ENCODE assay signal across 2 cellular contexts in the genomic region with DNA sequence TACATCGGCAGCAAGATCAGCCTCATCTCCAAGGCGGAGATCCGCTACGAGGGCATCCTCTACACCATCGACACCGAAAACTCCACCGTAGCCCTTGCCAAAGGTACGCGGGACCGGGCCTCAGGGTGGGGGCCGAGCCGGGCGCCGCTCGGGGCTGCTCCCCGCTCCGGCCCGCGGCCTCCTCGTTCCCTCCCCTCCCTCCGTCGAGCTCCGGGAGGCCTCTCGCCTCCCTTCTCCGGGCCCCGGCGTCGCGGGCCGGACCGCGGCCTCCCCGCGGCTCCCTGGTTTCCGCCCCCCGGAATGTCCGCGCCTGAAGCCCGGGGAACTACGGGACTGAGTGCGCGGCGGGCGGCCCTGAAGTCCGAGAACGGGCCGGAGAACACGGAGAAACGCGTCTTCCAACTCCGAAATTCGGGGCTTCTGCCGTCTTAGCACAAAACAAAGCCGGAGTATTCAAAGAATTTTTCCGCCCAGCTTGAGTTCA.
TF ChIP-seq lines count a peak whose summit lies in the region.

No MANE protein-coding gene starts in this region.

TF ChIP-seq in HEK293, 187 proteins besides CTCF, POLR2A, EP300 and RAD21 (continued from another document and continues in another):
- TF ChIP-seq, protein P1, sequence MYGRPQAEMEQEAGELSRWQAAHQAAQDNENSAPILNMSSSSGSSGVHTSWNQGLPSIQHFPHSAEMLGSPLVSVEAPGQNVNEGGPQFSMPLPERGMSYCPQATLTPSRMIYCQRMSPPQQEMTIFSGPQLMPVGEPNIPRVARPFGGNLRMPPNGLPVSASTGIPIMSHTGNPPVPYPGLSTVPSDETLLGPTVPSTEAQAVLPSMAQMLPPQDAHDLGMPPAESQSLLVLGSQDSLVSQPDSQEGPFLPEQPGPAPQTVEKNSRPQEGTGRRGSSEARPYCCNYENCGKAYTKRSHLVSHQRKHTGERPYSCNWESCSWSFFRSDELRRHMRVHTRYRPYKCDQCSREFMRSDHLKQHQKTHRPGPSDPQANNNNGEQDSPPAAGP (tag by site-specific recombination; IDR thresholded peaks at IDR 0.05), result peak; percentile 30
- peak; percentile 10; the same call in 1 of the 2 replicates for TF ChIP-seq ZNF341 (tag by site-specific recombination; IDR thresholded peaks at IDR 0.05; ENCODE audit: low read depth)
- 0 out of 2 replicates have a peak, but pooled peaks have one; percentile 22 for TF ChIP-seq ZNF792 (tag by site-specific recombination; IDR thresholded peaks at IDR 0.05)
- TF ChIP-seq ZSCAN30 (tag by site-specific recombination; IDR thresholded peaks at IDR 0.05), result peak; percentile 92
- TF ChIP-seq ZNF600 (tag by site-specific recombination; IDR thresholded peaks at IDR 0.05), result peak; percentile 17
- peak; percentile 74; the same call in 1 of the 2 replicates for TF ChIP-seq ZBTB8A (tag by site-specific recombination; IDR thresholded peaks at IDR 0.05)
- TF ChIP-seq ZNF266 (tag by site-specific recombination; IDR thresholded peaks at IDR 0.05; ENCODE audit: low read depth), result 0 out of 2 replicates have a peak, but pooled peaks have one; percentile 10
- peak; percentile 52; the same call in 1 of the 2 replicates for TF ChIP-seq ZNF837 (tag by site-specific recombination; IDR thresholded peaks at IDR 0.05)
- peak; percentile 95 for TF ChIP-seq GLIS2 (tag by site-specific recombination; IDR thresholded peaks at IDR 0.05)
- TF ChIP-seq ZNF777 (tag by site-specific recombination; IDR thresholded peaks at IDR 0.05; ENCODE audit: borderline replicate concordance), result no peak; the same call in 1 of the 2 replicates
- peak; percentile 62; the same call in 1 of the 2 replicates for TF ChIP-seq IKZF3 (tag by site-specific recombination; IDR thresholded peaks at IDR 0.05)
- TF ChIP-seq YY2 (tag by site-specific recombination; IDR thresholded peaks at IDR 0.05), result peak; percentile 81; the same call in 1 of the 2 replicates
- TF ChIP-seq ZNF610 (tag by site-specific recombination; IDR thresholded peaks at IDR 0.05; ENCODE audit: borderline replicate concordance), result peak; percentile 91
- 0 out of 2 replicates have a peak, but pooled peaks have one; percentile 3 for TF ChIP-seq ZNF404 (tag by site-specific recombination; IDR thresholded peaks at IDR 0.05)
- 0 out of 2 replicates have a peak, but pooled peaks have one; percentile 74 for TF ChIP-seq ZBTB1 (tag by site-specific recombination; IDR thresholded peaks at IDR 0.05)
- no peak for TF ChIP-seq SP2 (tag by site-specific recombination; IDR thresholded peaks at IDR 0.05)
- peak; percentile 56; the same call in 1 of the 2 replicates for TF ChIP-seq ZNF596 (tag by site-specific recombination; IDR thresholded peaks at IDR 0.05)
- TF ChIP-seq, protein P2, sequence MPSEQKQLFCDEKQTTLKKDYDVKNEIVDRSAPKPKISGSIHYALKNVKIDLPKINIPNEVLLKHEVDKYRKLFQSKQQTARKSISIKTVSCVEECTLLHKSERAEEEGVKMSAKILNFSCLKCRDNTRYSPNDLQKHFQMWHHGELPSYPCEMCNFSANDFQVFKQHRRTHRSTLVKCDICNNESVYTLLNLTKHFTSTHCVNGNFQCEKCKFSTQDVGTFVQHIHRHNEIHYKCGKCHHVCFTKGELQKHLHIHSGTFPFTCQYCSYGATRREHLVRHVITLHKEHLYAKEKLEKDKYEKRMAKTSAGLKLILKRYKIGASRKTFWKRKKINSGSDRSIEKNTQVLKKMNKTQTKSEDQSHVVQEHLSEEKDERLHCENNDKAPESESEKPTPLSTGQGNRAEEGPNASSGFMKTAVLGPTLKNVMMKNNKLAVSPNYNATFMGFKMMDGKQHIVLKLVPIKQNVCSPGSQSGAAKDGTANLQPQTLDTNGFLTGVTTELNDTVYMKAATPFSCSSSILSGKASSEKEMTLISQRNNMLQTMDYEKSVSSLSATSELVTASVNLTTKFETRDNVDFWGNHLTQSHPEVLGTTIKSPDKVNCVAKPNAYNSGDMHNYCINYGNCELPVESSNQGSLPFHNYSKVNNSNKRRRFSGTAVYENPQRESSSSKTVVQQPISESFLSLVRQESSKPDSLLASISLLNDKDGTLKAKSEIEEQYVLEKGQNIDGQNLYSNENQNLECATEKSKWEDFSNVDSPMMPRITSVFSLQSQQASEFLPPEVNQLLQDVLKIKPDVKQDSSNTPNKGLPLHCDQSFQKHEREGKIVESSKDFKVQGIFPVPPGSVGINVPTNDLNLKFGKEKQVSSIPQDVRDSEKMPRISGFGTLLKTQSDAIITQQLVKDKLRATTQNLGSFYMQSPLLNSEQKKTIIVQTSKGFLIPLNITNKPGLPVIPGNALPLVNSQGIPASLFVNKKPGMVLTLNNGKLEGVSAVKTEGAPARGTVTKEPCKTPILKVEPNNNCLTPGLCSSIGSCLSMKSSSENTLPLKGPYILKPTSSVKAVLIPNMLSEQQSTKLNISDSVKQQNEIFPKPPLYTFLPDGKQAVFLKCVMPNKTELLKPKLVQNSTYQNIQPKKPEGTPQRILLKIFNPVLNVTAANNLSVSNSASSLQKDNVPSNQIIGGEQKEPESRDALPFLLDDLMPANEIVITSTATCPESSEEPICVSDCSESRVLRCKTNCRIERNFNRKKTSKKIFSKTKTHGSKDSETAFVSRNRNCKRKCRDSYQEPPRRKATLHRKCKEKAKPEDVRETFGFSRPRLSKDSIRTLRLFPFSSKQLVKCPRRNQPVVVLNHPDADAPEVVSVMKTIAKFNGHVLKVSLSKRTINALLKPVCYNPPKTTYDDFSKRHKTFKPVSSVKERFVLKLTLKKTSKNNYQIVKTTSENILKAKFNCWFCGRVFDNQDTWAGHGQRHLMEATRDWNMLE (tag by site-specific recombination; conservative IDR thresholded peaks at IDR 0.05; ENCODE audit: low read depth), result no peak
- TF ChIP-seq, protein P3, sequence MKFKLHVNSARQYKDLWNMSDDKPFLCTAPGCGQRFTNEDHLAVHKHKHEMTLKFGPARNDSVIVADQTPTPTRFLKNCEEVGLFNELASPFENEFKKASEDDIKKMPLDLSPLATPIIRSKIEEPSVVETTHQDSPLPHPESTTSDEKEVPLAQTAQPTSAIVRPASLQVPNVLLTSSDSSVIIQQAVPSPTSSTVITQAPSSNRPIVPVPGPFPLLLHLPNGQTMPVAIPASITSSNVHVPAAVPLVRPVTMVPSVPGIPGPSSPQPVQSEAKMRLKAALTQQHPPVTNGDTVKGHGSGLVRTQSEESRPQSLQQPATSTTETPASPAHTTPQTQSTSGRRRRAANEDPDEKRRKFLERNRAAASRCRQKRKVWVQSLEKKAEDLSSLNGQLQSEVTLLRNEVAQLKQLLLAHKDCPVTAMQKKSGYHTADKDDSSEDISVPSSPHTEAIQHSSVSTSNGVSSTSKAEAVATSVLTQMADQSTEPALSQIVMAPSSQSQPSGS (tag by site-specific recombination; IDR thresholded peaks at IDR 0.05; ENCODE audit: low read depth), result no peak
- TF ChIP-seq ZNF76 (tag by site-specific recombination; IDR thresholded peaks at IDR 0.05; ENCODE audit: borderline replicate concordance, low read depth), result 0 out of 2 replicates have a peak, but pooled peaks have one; percentile 1
- 0 out of 2 replicates have a peak, but pooled peaks have one; percentile 9 for TF ChIP-seq ZNF629 (tag by site-specific recombination; IDR thresholded peaks at IDR 0.05)

TF ChIP-seq in HepG2, 621 proteins besides CTCF, POLR2A, EP300 and RAD21 (continued from another document and continues in another):
- TF ChIP-seq, protein P4, sequence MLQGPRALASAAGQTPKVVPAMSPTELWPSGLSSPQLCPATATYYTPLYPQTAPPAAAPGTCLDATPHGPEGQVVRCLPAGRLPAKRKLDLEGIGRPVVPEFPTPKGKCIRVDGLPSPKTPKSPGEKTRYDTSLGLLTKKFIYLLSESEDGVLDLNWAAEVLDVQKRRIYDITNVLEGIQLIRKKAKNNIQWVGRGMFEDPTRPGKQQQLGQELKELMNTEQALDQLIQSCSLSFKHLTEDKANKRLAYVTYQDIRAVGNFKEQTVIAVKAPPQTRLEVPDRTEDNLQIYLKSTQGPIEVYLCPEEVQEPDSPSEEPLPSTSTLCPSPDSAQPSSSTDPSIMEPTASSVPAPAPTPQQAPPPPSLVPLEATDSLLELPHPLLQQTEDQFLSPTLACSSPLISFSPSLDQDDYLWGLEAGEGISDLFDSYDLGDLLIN (CRISPR knock-in tag; IDR thresholded peaks at IDR 0.05; ENCODE audit: borderline replicate concordance), result no peak
- TF ChIP-seq GABPB1 (CRISPR knock-in tag; IDR thresholded peaks at IDR 0.05), result peak; percentile 27; the same call in 1 of the 2 replicates
- no peak for TF ChIP-seq ADNP (CRISPR knock-in tag; IDR thresholded peaks at IDR 0.05)
- TF ChIP-seq ATF1 (CRISPR knock-in tag; IDR thresholded peaks at IDR 0.05), result no peak
- TF ChIP-seq, protein P5, sequence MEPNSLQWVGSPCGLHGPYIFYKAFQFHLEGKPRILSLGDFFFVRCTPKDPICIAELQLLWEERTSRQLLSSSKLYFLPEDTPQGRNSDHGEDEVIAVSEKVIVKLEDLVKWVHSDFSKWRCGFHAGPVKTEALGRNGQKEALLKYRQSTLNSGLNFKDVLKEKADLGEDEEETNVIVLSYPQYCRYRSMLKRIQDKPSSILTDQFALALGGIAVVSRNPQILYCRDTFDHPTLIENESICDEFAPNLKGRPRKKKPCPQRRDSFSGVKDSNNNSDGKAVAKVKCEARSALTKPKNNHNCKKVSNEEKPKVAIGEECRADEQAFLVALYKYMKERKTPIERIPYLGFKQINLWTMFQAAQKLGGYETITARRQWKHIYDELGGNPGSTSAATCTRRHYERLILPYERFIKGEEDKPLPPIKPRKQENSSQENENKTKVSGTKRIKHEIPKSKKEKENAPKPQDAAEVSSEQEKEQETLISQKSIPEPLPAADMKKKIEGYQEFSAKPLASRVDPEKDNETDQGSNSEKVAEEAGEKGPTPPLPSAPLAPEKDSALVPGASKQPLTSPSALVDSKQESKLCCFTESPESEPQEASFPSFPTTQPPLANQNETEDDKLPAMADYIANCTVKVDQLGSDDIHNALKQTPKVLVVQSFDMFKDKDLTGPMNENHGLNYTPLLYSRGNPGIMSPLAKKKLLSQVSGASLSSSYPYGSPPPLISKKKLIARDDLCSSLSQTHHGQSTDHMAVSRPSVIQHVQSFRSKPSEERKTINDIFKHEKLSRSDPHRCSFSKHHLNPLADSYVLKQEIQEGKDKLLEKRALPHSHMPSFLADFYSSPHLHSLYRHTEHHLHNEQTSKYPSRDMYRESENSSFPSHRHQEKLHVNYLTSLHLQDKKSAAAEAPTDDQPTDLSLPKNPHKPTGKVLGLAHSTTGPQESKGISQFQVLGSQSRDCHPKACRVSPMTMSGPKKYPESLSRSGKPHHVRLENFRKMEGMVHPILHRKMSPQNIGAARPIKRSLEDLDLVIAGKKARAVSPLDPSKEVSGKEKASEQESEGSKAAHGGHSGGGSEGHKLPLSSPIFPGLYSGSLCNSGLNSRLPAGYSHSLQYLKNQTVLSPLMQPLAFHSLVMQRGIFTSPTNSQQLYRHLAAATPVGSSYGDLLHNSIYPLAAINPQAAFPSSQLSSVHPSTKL (CRISPR knock-in tag; IDR thresholded peaks at IDR 0.05), result no peak
- 0 out of 2 replicates have a peak, but pooled peaks have one; percentile 20 for TF ChIP-seq CAMTA2 (CRISPR knock-in tag; IDR thresholded peaks at IDR 0.05; ENCODE audit: borderline replicate concordance)
- no peak for TF ChIP-seq EEA1 (CRISPR knock-in tag; IDR thresholded peaks at IDR 0.05; ENCODE audit: borderline replicate concordance)
- peak; percentile 84 for TF ChIP-seq AGO2 (optimal IDR thresholded peaks at IDR 0.05; ENCODE audit: low read depth, low read length)
- TF ChIP-seq REL (CRISPR knock-in tag; conservative IDR thresholded peaks at IDR 0.05), result no peak
- peak; percentile 20; the same call in 1 of the 2 replicates for TF ChIP-seq ZNF138 (CRISPR knock-in tag; IDR thresholded peaks at IDR 0.05; ENCODE audit: low read depth)
- no peak for TF ChIP-seq GATAD2A (CRISPR knock-in tag; IDR thresholded peaks at IDR 0.05)
- no peak for TF ChIP-seq RCOR2 (CRISPR knock-in tag; IDR thresholded peaks at IDR 0.05)
- TF ChIP-seq ETV6 (CRISPR knock-in tag; conservative IDR thresholded peaks at IDR 0.05), result 0 out of 2 replicates have a peak, but pooled peaks have one; percentile 12
- no peak for TF ChIP-seq TCF12 (IDR thresholded peaks at IDR 0.05)
- peak; percentile 55; the same call in 1 of the 2 replicates for TF ChIP-seq TCF12 (CRISPR knock-in tag; IDR thresholded peaks at IDR 0.05)
- TF ChIP-seq ZFY (CRISPR knock-in tag; IDR thresholded peaks at IDR 0.05), result peak; percentile 11; the same call in 1 of the 2 replicates
- TF ChIP-seq, protein P6, sequence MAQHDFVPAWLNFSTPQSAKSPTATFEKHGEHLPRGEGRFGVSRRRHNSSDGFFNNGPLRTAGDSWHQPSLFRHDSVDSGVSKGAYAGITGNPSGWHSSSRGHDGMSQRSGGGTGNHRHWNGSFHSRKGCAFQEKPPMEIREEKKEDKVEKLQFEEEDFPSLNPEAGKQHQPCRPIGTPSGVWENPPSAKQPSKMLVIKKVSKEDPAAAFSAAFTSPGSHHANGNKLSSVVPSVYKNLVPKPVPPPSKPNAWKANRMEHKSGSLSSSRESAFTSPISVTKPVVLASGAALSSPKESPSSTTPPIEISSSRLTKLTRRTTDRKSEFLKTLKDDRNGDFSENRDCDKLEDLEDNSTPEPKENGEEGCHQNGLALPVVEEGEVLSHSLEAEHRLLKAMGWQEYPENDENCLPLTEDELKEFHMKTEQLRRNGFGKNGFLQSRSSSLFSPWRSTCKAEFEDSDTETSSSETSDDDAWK (CRISPR knock-in tag; IDR thresholded peaks at IDR 0.05), result no peak
- TF ChIP-seq ZNF839 (CRISPR knock-in tag; IDR thresholded peaks at IDR 0.05; ENCODE audit: borderline replicate concordance), result 0 out of 2 replicates have a peak, but pooled peaks have one; percentile 22
- TF ChIP-seq ZNF546 (CRISPR knock-in tag; conservative IDR thresholded peaks at IDR 0.05), result peak; percentile 60
- TF ChIP-seq ZNF598 (CRISPR knock-in tag; IDR thresholded peaks at IDR 0.05; ENCODE audit: borderline replicate concordance), result 0 out of 2 replicates have a peak, but pooled peaks have one; percentile 51
- no peak for TF ChIP-seq KLF12 (CRISPR knock-in tag; IDR thresholded peaks at IDR 0.05; ENCODE audit: borderline replicate concordance)
- peak; percentile 42; the same call in 1 of the 2 replicates for TF ChIP-seq SATB2 (CRISPR knock-in tag; IDR thresholded peaks at IDR 0.05)
- TF ChIP-seq ARID2 (CRISPR knock-in tag; IDR thresholded peaks at IDR 0.05; ENCODE audit: borderline replicate concordance), result 0 out of 2 replicates have a peak, but pooled peaks have one; percentile 64
- TF ChIP-seq ZNF44 (CRISPR knock-in tag; IDR thresholded peaks at IDR 0.05), result no peak
- TF ChIP-seq ZNF841 (CRISPR knock-in tag; IDR thresholded peaks at IDR 0.05; ENCODE audit: borderline replicate concordance), result no peak
- no peak for TF ChIP-seq SNAPC2 (CRISPR knock-in tag; IDR thresholded peaks at IDR 0.05)
- peak; percentile 83 for TF ChIP-seq RBFOX2 (IDR thresholded peaks at IDR 0.05; ENCODE audit: low read depth, low read length)
- TF ChIP-seq, protein P7, sequence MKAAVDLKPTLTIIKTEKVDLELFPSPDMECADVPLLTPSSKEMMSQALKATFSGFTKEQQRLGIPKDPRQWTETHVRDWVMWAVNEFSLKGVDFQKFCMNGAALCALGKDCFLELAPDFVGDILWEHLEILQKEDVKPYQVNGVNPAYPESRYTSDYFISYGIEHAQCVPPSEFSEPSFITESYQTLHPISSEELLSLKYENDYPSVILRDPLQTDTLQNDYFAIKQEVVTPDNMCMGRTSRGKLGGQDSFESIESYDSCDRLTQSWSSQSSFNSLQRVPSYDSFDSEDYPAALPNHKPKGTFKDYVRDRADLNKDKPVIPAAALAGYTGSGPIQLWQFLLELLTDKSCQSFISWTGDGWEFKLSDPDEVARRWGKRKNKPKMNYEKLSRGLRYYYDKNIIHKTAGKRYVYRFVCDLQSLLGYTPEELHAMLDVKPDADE (CRISPR knock-in tag; IDR thresholded peaks at IDR 0.05), result peak; percentile 29; the same call in 1 of the 2 replicates
